27 cellular contexts compared by ENCODE assay signal in the genomic region with DNA sequence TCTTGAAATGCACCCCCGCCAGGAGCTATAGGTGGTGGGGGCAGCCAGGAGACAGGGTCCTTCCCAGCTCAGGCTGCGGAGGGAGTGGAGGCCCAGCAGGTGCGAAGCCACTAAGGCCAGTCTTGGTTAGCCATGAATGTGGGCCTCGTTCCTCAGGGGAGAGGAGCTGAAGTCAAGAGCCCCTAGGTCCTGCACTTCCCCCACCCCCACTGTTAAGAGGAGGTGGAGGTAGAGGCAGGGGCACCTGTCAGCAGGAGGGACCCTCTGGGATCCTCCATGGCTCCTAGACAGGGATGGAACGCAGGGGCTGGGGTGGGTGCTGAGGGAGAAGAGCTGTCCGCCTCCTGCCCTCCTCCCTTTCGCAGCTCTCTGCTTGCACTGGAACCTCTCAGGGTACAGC. TPM values are rescaled to one million over a fixed set of nuclear protein-coding genes. Genes with fewer than 3 reads are reported as not detected.
A peak's percentile ranks its signal among the peaks of the same experiment; 100 is the strongest.
DNase-seq lines count a peak whose midpoint lies in the region; ATAC-seq and TF ChIP-seq lines count a peak whose summit lies in the region.
"Had no signal": no experiment of that assay in that cellular context is flagged by ENCODE, and none has a peak within 500 bp of the region (broad histone marks: within the 10 kb centered on the region; RNA-seq: fewer than 3 reads in every experiment).

No MANE protein-coding gene starts in this region.

- ATAC-seq in RWPE2 (ENCODE audit: low read depth) (no peak), HG03457 (IDR thresholded peaks at IDR 0.05; ENCODE audit: unreplicated experiment) (no peak)

- H3K4me3 Mint-ChIP-seq in activated naive CD8-positive, alpha-beta T cell: peak overlapping the region; percentile 13
- no peak overlapping the region for H3K4me3 Mint-ChIP-seq in activated naive CD8-positive, alpha-beta T cell treated with anti-CD3 and anti-CD28 coated beads for 36 hours
- no peak overlapping the region for H3K4me3 Mint-ChIP-seq in activated T-cell treated with anti-CD3 and anti-CD28 coated beads, Interleukin-2, amount 50 U/mL, for 24 hours

- peaks cover 14% of the 10 kb centered on the region for H3K27me3 Mint-ChIP-seq in activated naive CD8-positive, alpha-beta T cell
- peaks cover 38% of the 10 kb centered on the region for H3K27me3 Mint-ChIP-seq in activated naive CD8-positive, alpha-beta T cell treated with anti-CD3 and anti-CD28 coated beads for 36 hours
- H3K27me3 Mint-ChIP-seq in activated T-cell treated with anti-CD3 and anti-CD28 coated beads, Interleukin-2, amount 50 U/mL, for 24 hours: peaks cover 57% of the 10 kb centered on the region

- DNase-seq in activated naive CD8-positive, alpha-beta T cell treated with anti-CD3 and anti-CD28 coated beads for 36 hours: no peak
- DNase-seq in RWPE2 (ENCODE audit: low spot score) (peak; percentile 44), sigmoid colon (peak; percentile 64), NCI-H146 treated with DMSO at 0.1 percent for 48 hours (lab: John Stamatoyannopoulos, UW; ENCODE audit: unreplicated experiment) (no peak)
- no peak for DNase-seq in activated T-cell treated with anti-CD3 and anti-CD28 coated beads, Interleukin-2, amount 50 U/mL, for 24 hours
- DNase-seq: activated CD8-positive, alpha-beta memory T cell treated with anti-CD3 and anti-CD28 coated beads, Interleukin-2, amount 50 U/mL, for 48 hours; activated gamma-delta T cell; BE2C; dermis blood vessel endothelial cell; DMS53; GDM1; IMR-90; kidney glomerular epithelial cell; NCI-H1092 treated with DMSO at 0.1 percent for 48 hours; NCI-H2029; NCI-H69; SK-N-SH; small intestine; stimulated activated CD4-positive, alpha-beta T cell treated with anti-CD3 and anti-CD28 coated beads, Interleukin-1b, Interleukin-23, amount 100 ng/mL, for 48 hours; T-helper 17 cell had no signal

- H3K4me1 ChIP-seq in RWPE2 (ENCODE audit: insufficient read depth, poor library complexity, severe bottlenecking): no peaks in the 10 kb centered on the region
- H3K4me1 ChIP-seq in iPS-20b (ENCODE audit: insufficient read depth, low read length): peaks cover 15% of the 10 kb centered on the region; the same call in 1 of the 2 replicates
- H3K4me1 ChIP-seq in sigmoid colon: peaks cover 0 to 22% (median 9%) of the 10 kb centered on the region in 4 donors
- H3K4me1 ChIP-seq: HAP-1 had no signal

- intact Hi-C loops in sigmoid colon (cut with DNase I): no loop called here

- no peak overlapping the region for H3K27ac Mint-ChIP-seq in activated naive CD8-positive, alpha-beta T cell
- H3K27ac Mint-ChIP-seq in activated naive CD8-positive, alpha-beta T cell treated with anti-CD3 and anti-CD28 coated beads for 36 hours: no peak overlapping the region
- H3K27ac Mint-ChIP-seq in activated T-cell treated with anti-CD3 and anti-CD28 coated beads, Interleukin-2, amount 50 U/mL, for 24 hours: no peak overlapping the region

- 62 to 78% methylated on average over 7 of the region's 7 CpGs for WGBS in sigmoid colon, 2 donors

- H3K9me3 Mint-ChIP-seq in activated naive CD8-positive, alpha-beta T cell (ENCODE audit: low read depth): no peaks in the 10 kb centered on the region
- no peaks in the 10 kb centered on the region for H3K9me3 Mint-ChIP-seq in activated naive CD8-positive, alpha-beta T cell treated with anti-CD3 and anti-CD28 coated beads for 36 hours
- no peaks in the 10 kb centered on the region for H3K9me3 Mint-ChIP-seq in activated T-cell treated with anti-CD3 and anti-CD28 coated beads, Interleukin-2, amount 50 U/mL, for 24 hours

- no peak for TF ChIP-seq CTCF in RWPE2 (IDR thresholded peaks at IDR 0.05; ENCODE audit: poor library complexity, severe bottlenecking)
- TF ChIP-seq CTCF in sigmoid colon (IDR thresholded peaks at IDR 0.05): no peak

- no peak for TF ChIP-seq EP300 in sigmoid colon (IDR thresholded peaks at IDR 0.05)

- H3K4me1 Mint-ChIP-seq in activated naive CD8-positive, alpha-beta T cell (ENCODE audit: low read depth): peaks cover 12% of the 10 kb centered on the region
- peaks cover 6% of the 10 kb centered on the region for H3K4me1 Mint-ChIP-seq in activated naive CD8-positive, alpha-beta T cell treated with anti-CD3 and anti-CD28 coated beads for 36 hours
- H3K4me1 Mint-ChIP-seq in activated T-cell treated with anti-CD3 and anti-CD28 coated beads, Interleukin-2, amount 50 U/mL, for 24 hours (ENCODE audit: low read depth): peaks cover 7% of the 10 kb centered on the region

- no peak for TF ChIP-seq POLR2A in sigmoid colon (IDR thresholded peaks at IDR 0.05)

- H3K27me3 ChIP-seq in RWPE2 (ENCODE audit: insufficient read depth, poor library complexity, severe bottlenecking) (peaks cover 6% of the 10 kb centered on the region), iPS-20b (ENCODE audit: insufficient read depth, low read length) (peaks cover 17% of the 10 kb centered on the region), sigmoid colon (peaks cover 13 to 32% (median 24%) of the 10 kb centered on the region in 3 donors)
- H3K27me3 ChIP-seq: BE2C had no signal

- H3K4me3 ChIP-seq in RWPE2 (ENCODE audit: severe bottlenecking): no peak overlapping the region
- peak overlapping the region; percentile 68; the same call in 1 of the 2 replicates for H3K4me3 ChIP-seq in iPS-20b (ENCODE audit: low read length)
- H3K4me3 ChIP-seq in sigmoid colon: no peak overlapping the region
- H3K4me3 ChIP-seq: HAP-1 had no signal

- no peaks in the 10 kb centered on the region for H3K9me3 ChIP-seq in RWPE2 (ENCODE audit: severe bottlenecking)
- H3K9me3 ChIP-seq in iPS-20b (ENCODE audit: insufficient read depth, low read depth, low read length): no peaks in the 10 kb centered on the region
- H3K9me3 ChIP-seq in sigmoid colon: no peaks in the 10 kb centered on the region
- H3K9me3 ChIP-seq: BE2C, HAP-1, SK-N-SH had no signal

- H3K27ac ChIP-seq in RWPE2 (ENCODE audit: poor library complexity, severe bottlenecking) (no peak overlapping the region), iPS-20b (ENCODE audit: low read length) (peak overlapping the region; percentile 48), sigmoid colon (no peak overlapping the region)
- H3K27ac ChIP-seq: RWPE1 had no signal

- peak overlapping the region; percentile 40; the same call in 1 of the 2 replicates for H3K9ac ChIP-seq in iPS-20b (ENCODE audit: low read depth, low read length)
- H3K9ac ChIP-seq: SK-N-SH had no signal

- H3K36me3 ChIP-seq in RWPE2 (ENCODE audit: low read depth) (no peaks in the 10 kb centered on the region), iPS-20b (ENCODE audit: insufficient read depth, low read depth, low read length) (no peaks in the 10 kb centered on the region), sigmoid colon (no peaks in the 10 kb centered on the region)
- H3K36me3 ChIP-seq: BE2C, HAP-1 had no signal

- H3K36me3 Mint-ChIP-seq in activated naive CD8-positive, alpha-beta T cell: no peaks in the 10 kb centered on the region
- H3K36me3 Mint-ChIP-seq in activated naive CD8-positive, alpha-beta T cell treated with anti-CD3 and anti-CD28 coated beads for 36 hours: no peaks in the 10 kb centered on the region
- no peaks in the 10 kb centered on the region for H3K36me3 Mint-ChIP-seq in activated T-cell treated with anti-CD3 and anti-CD28 coated beads, Interleukin-2, amount 50 U/mL, for 24 hours (ENCODE audit: low read depth)

RNA-seq across cellular contexts. Expression of gene MATN1, which starts 37.1 kb away (rescaled TPM):
- 1 to 10 TPM; 1.1 to 1.5 TPM for total RNA-seq in activated naive CD8-positive, alpha-beta T cell treated with anti-CD3 and anti-CD28 coated beads for 36 hours
- under 1 TPM in 2 of 4 donors, not detected in 2; 0.36 to 0.54 TPM for total RNA-seq in sigmoid colon
- under 1 TPM in 1 of 3 donors, not detected in 2; 0.09 TPM for polyA plus RNA-seq in sigmoid colon
- total RNA-seq: A673, fibroblast of lung, IMR-90 had no signal
- polyA plus RNA-seq: fibroblast of lung had no signal

Comparison
In these comparisons a context has a peak if more than half of its experiments do, and no peak if none do; other contexts are left out.
1. DNase-seq: peak in RWPE2 (single experiment) and sigmoid colon (single experiment); none in activated naive CD8-positive, alpha-beta T cell treated with anti-CD3 and anti-CD28 coated beads for 36 hours (single experiment), NCI-H146 treated with DMSO at 0.1 percent for 48 hours (single experiment) and activated T-cell treated with anti-CD3 and anti-CD28 coated beads, Interleukin-2, amount 50 U/mL, for 24 hours (single experiment).